Comparison of ENCODE assay signal across 25 cellular contexts in genomic region chr9:37639109-37639748, GRCh38. TPM values are rescaled to one million over a fixed set of nuclear protein-coding genes. Genes with fewer than 3 reads are reported as not detected.
DNase-seq lines count a peak whose midpoint lies in the region; ATAC-seq, FAIRE-seq and TF ChIP-seq lines count a peak whose summit lies in the region.
"Had no signal": no experiment of that assay in that cellular context is flagged by ENCODE, and none has a peak within 500 bp of the region (broad histone marks: within the 10 kb centered on the region; RNA-seq: fewer than 3 reads in every experiment).

No MANE protein-coding gene starts in this region.

- H3K4me3 Mint-ChIP-seq in WTC11 = no peak overlapping the region
- H3K4me3 Mint-ChIP-seq: nephron progenitor cell; stimulated activated naive CD8-positive, alpha-beta T cell treated with anti-CD3 and anti-CD28 coated beads, Interleukin-15, Interleukin-2, amounts not matched to agents 100 ng/mL and 50 ng/mL, for 24 hours; T-helper 1 cell treated with Interleukin-12 subunit alpha and Interleukin-12 subunit beta and Interleukin-4 antibody, amounts not matched to agents 30 μg/mL and 1 μg/mL, for 36 hours had no signal

- no peaks in the 10 kb centered on the region for H3K4me1 ChIP-seq in HepG2 (ENCODE audit: insufficient read depth, low read length)
- no peaks in the 10 kb centered on the region for H3K4me1 ChIP-seq in right lobe of liver
- H3K4me1 ChIP-seq in adipocyte (ENCODE audit: control insufficient read depth, insufficient read depth, low read length) = no peaks in the 10 kb centered on the region
- H3K4me1 ChIP-seq: BLaER1 treated with 17β-estradiol and CSF1 and Interleukin-3, amounts not matched to agents 10 nM and 100 nM; transverse colon had no signal

- H3K36me3 ChIP-seq in HepG2 (replicated peaks in 1 of 2; ENCODE audit: control insufficient read depth in 1 of 2, insufficient read depth in 2 of 2, low read length in 2 of 2) = no peaks in the 10 kb centered on the region
- no peaks in the 10 kb centered on the region for H3K36me3 ChIP-seq in right lobe of liver
- no peaks in the 10 kb centered on the region for H3K36me3 ChIP-seq in adipocyte (ENCODE audit: control insufficient read depth, insufficient read depth, low read length, severe bottlenecking)
- H3K36me3 ChIP-seq: BLaER1 treated with 17β-estradiol and CSF1 and Interleukin-3, amounts not matched to agents 10 nM and 100 nM; gastrocnemius medialis; transverse colon had no signal

- H2AFZ ChIP-seq in HepG2 (ENCODE audit: low read length) = no peak overlapping the region

- no peaks in the 10 kb centered on the region for H3K36me3 Mint-ChIP-seq in activated naive CD4-positive, alpha-beta T cell treated with anti-CD3 and anti-CD28 coated beads, Interleukin-2, amount 50 U/mL, for 72 hours
- no peaks in the 10 kb centered on the region for H3K36me3 Mint-ChIP-seq in WTC11

- H3K27ac ChIP-seq in HepG2 (ENCODE audit: extremely low read length, insufficient read depth, low read length) = no peak overlapping the region
- H3K27ac ChIP-seq in right lobe of liver = no peak overlapping the region
- H3K27ac ChIP-seq: BLaER1 treated with 17β-estradiol and CSF1 and Interleukin-3, amounts not matched to agents 10 nM and 100 nM; skin epidermis; transverse colon had no signal

- CTCF ChIA-PET in HepG2 (lab: Yijun Ruan, JAX; ENCODE audit: low intra/inter-chr PET ratio, low total read pairs) (no interaction called here), WTC11 (lab: Charles Lee) (interaction anchor here (1.4 kb wide), 1 partner anchor 29 kb away, joined by 3 read pairs; no protein-coding TSS in a partner anchor)

- ATAC-seq in HepG2 (no peak), right lobe of liver (no peak), WTC11 (no peak), GM18909 (IDR thresholded peaks at IDR 0.05; ENCODE audit: poor library complexity, unreplicated experiment) (no peak)
- ATAC-seq in activated naive CD4-positive, alpha-beta T cell treated with anti-CD3 and anti-CD28 coated beads, Interleukin-2, amount 50 U/mL, for 72 hours = no peak

- H3K27me3 Mint-ChIP-seq in WTC11 (ENCODE audit: low read depth) = no peaks in the 10 kb centered on the region; the same call in 1 of the 2 replicates

- WGBS in HepG2 (ENCODE audit: low lambda C conversion rate) = 24% methylated on average over 4 of the region's 4 CpGs
- WGBS in right lobe of liver (ENCODE audit: insufficient coverage, low coverage, low lambda C conversion rate, missing lambda C conversion rate) = 86% methylated on average over 3 of the region's 4 CpGs

- no peak overlapping the region for H3K4me2 ChIP-seq in HepG2 (ENCODE audit: low read depth, low read length)
- H3K4me2 ChIP-seq: BLaER1 treated with 17β-estradiol and CSF1 and Interleukin-3, amounts not matched to agents 10 nM and 100 nM had no signal

- H3K27ac Mint-ChIP-seq in activated naive CD4-positive, alpha-beta T cell treated with anti-CD3 and anti-CD28 coated beads, Interleukin-2, amount 50 U/mL, for 72 hours = no peak overlapping the region
- no peak overlapping the region for H3K27ac Mint-ChIP-seq in WTC11
- H3K27ac Mint-ChIP-seq: nephron progenitor cell; stimulated activated naive CD8-positive, alpha-beta T cell treated with anti-CD3 and anti-CD28 coated beads, Interleukin-15, Interleukin-2, amounts not matched to agents 100 ng/mL and 50 ng/mL, for 24 hours; T-helper 1 cell treated with Interleukin-12 subunit alpha and Interleukin-12 subunit beta and Interleukin-4 antibody, amounts not matched to agents 30 μg/mL and 1 μg/mL, for 36 hours had no signal

- peaks cover 5% of the 10 kb centered on the region for H3K4me1 Mint-ChIP-seq in WTC11

- TF ChIP-seq CTCF in HepG2 (CRISPR knock-in tag; IDR thresholded peaks at IDR 0.05) (no peak), right lobe of liver (IDR thresholded peaks at IDR 0.05) (no peak), fibroblast of the aortic adventitia (IDR thresholded peaks at IDR 0.05; ENCODE audit: insufficient read depth, low read length) (no peak), WTC11 (IDR thresholded peaks at IDR 0.05) (no peak)

- no peak for TF ChIP-seq RAD21 in HepG2 (CRISPR knock-in tag; IDR thresholded peaks at IDR 0.05)

- H3K79me2 ChIP-seq in HepG2 (ENCODE audit: insufficient read depth, low read length) = no peaks in the 10 kb centered on the region

- H3K9ac ChIP-seq in HepG2 (ENCODE audit: insufficient read depth, low read depth, low read length) = no peak overlapping the region
- H3K9ac ChIP-seq in adipocyte (ENCODE audit: low read length) = no peak overlapping the region
- H3K9ac ChIP-seq: BLaER1 treated with 17β-estradiol and CSF1 and Interleukin-3, amounts not matched to agents 10 nM and 100 nM had no signal

- no peak for TF ChIP-seq POLR2A in HepG2 (IDR thresholded peaks at IDR 0.05; ENCODE audit: insufficient read depth in 1 of 2, low read depth in 2 of 2, low read length in 2 of 2)
- TF ChIP-seq POLR2A in right lobe of liver (IDR thresholded peaks at IDR 0.05) = no peak

- in situ Hi-C loops in HepG2 (cut with HindIII; ENCODE audit: extremely low pct_ligation_motif_present, low pct_unique_long_range_greater_than_20kb) = no loop called here

- H3K27me3 ChIP-seq in HepG2 (ENCODE audit: control insufficient read depth in 1 of 2, insufficient read depth in 2 of 2, low read length in 2 of 2) (peaks cover 0 to 13% of the 10 kb centered on the region in 2 experiments; a peak in 2 of 5 replicates), right lobe of liver (no peaks in the 10 kb centered on the region), adipocyte (replicated peaks; ENCODE audit: control insufficient read depth, insufficient read depth, low read length) (no peaks in the 10 kb centered on the region)
- H3K27me3 ChIP-seq: BLaER1 treated with 17β-estradiol and CSF1 and Interleukin-3, amounts not matched to agents 10 nM and 100 nM; gastrocnemius medialis had no signal

- no peaks in the 10 kb centered on the region for H4K20me1 ChIP-seq in HepG2 (ENCODE audit: insufficient read depth, low read length)
- H4K20me1 ChIP-seq: BLaER1 treated with 17β-estradiol and CSF1 and Interleukin-3, amounts not matched to agents 10 nM and 100 nM had no signal

- DNase-seq in HepG2 (ENCODE audit: low spot score) (no peak), right lobe of liver (no peak), adipocyte (ENCODE audit: low read depth) (peak; percentile 45), fibroblast of the aortic adventitia (ENCODE audit: low read depth) (peak; percentile 37), LoVo (ENCODE audit: low spot score) (no peak), WTC11 (ENCODE audit: low spot score) (no peak)
- DNase-seq in activated naive CD4-positive, alpha-beta T cell treated with anti-CD3 and anti-CD28 coated beads, Interleukin-2, amount 50 U/mL, for 72 hours (ENCODE audit: low spot score in 2 of 2) = no peak
- DNase-seq: 8988T; activated CD4-positive, alpha-beta T cell treated with anti-CD3 and anti-CD28 coated beads, Interleukin-2, amount 50 U/mL, for 4 hours; activated naive CD4-positive, alpha-beta T cell treated with Interleukin-2 at 50 U/mL for 16 hours; aorta; gastrocnemius medialis; Kasumi-1; kidney glomerular epithelial cell; NCI-H1417 treated with DMSO at 0.1 percent for 48 hours; NCI-H526; nephron progenitor cell; stimulated activated CD4-positive, alpha-beta T cell treated with anti-CD3 and anti-CD28 coated beads, Interleukin-2, amount 100 ng/mL, for 48 hours; transverse colon had no signal

- no TSS peak for BruUV-seq in HepG2 (replicated peaks; lab: Mats Ljungman, UMichigan)

- POLR2A ChIA-PET in HepG2 (lab: Yijun Ruan, JAX) (no interaction called here), WTC11 (lab: Charles Lee) (no interaction called here)

- intact Hi-C loops in HepG2 (cut with micrococcal nuclease; ENCODE audit: unreplicated experiment) (no loop called here), right lobe of liver (cut with DNase I) (no loop called here)

- FAIRE-seq in HepG2 (lab: Jason Lieb, UNC) = no peak
- FAIRE-seq: GM12891 had no signal

- H3K9me3 Mint-ChIP-seq in activated naive CD4-positive, alpha-beta T cell treated with anti-CD3 and anti-CD28 coated beads, Interleukin-2, amount 50 U/mL, for 72 hours = no peaks in the 10 kb centered on the region
- no peaks in the 10 kb centered on the region for H3K9me3 Mint-ChIP-seq in WTC11
- H3K9me3 Mint-ChIP-seq: nephron progenitor cell; stimulated activated naive CD8-positive, alpha-beta T cell treated with anti-CD3 and anti-CD28 coated beads, Interleukin-15, Interleukin-2, amounts not matched to agents 100 ng/mL and 50 ng/mL, for 24 hours; T-helper 1 cell treated with Interleukin-12 subunit alpha and Interleukin-12 subunit beta and Interleukin-4 antibody, amounts not matched to agents 30 μg/mL and 1 μg/mL, for 36 hours had no signal

- H3K4me3 ChIP-seq in HepG2 (replicated peaks in 1 of 3; ENCODE audit: insufficient read depth in 1 of 3, low read depth in 2 of 3, low read length in 3 of 3) (no peak overlapping the region), right lobe of liver (no peak overlapping the region), adipocyte (ENCODE audit: low read length) (no peak overlapping the region), fibroblast of the aortic adventitia (ENCODE audit: low read depth, low read length) (no peak overlapping the region)
- H3K4me3 ChIP-seq: BLaER1 treated with 17β-estradiol and CSF1 and Interleukin-3, amounts not matched to agents 10 nM and 100 nM; gastrocnemius medialis; skin epidermis; transverse colon had no signal

- H3K9me3 ChIP-seq in HepG2 (ENCODE audit: low read length) = no peaks in the 10 kb centered on the region
- H3K9me3 ChIP-seq in right lobe of liver = no peaks in the 10 kb centered on the region
- peaks cover 10% of the 10 kb centered on the region for H3K9me3 ChIP-seq in adipocyte (ENCODE audit: control insufficient read depth, low read length)
- H3K9me3 ChIP-seq: BLaER1 treated with 17β-estradiol and CSF1 and Interleukin-3, amounts not matched to agents 10 nM and 100 nM; gastrocnemius medialis; transverse colon had no signal

- TF ChIP-seq EP300 in HepG2 (IDR thresholded peaks at IDR 0.05; ENCODE audit: low read depth in 2 of 2, low read length in 2 of 2) = no peak
- no peak for TF ChIP-seq EP300 in HepG2 (CRISPR knock-in tag; IDR thresholded peaks at IDR 0.05; ENCODE audit: borderline replicate concordance)

RNA-seq across cellular contexts. Expression of gene FRMPD1, which starts 11.5 kb away (rescaled TPM):
- not detected in 2 replicates for total RNA-seq in HepG2 (2016; rRNA removed; fragmentation: Illumina TruSeq; extraction: Trizol)
- not detected in 2 replicates for total RNA-seq in HepG2 (2016; cell fraction: cytosol; rRNA removed; fragmentation: Illumina TruSeq; extraction: Trizol; ENCODE audit: low read depth)
- total RNA-seq in HepG2 (2016; cell fraction: insoluble cytoplasmic fraction; rRNA removed; fragmentation: Illumina TruSeq; extraction: Trizol) = not detected in 2 replicates
- not detected in 2 replicates for total RNA-seq in HepG2 (2016; cell fraction: membrane; rRNA removed; fragmentation: Illumina TruSeq; extraction: Trizol)
- total RNA-seq in HepG2 (2016; cell fraction: nucleus; rRNA removed; fragmentation: Illumina TruSeq; extraction: Trizol) = not detected in 2 replicates
- polyA plus RNA-seq in HepG2 (2011; rRNA removed) = not detected in 2 replicates
- not detected in 2 replicates for polyA plus RNA-seq in HepG2 (2011; cell fraction: cytosol; rRNA removed)
- polyA plus RNA-seq in HepG2 (2011; cell fraction: nucleus; rRNA removed) = not detected in 2 replicates
- polyA plus RNA-seq in HepG2 (2012) = not detected in 2 replicates
- polyA plus RNA-seq in HepG2 (2016; cell fraction: cytosol; fragmentation: Illumina TruSeq; extraction: Trizol; ENCODE audit: low read depth) = not detected in 2 replicates
- polyA plus RNA-seq in HepG2 (2016; cell fraction: insoluble cytoplasmic fraction; fragmentation: Illumina TruSeq; extraction: Trizol; ENCODE audit: low read depth) = not detected in 2 replicates
- polyA plus RNA-seq in HepG2 (2016; cell fraction: membrane; fragmentation: Illumina TruSeq; extraction: Trizol; ENCODE audit: low read depth) = not detected in 2 replicates
- polyA plus RNA-seq in HepG2 (2016; cell fraction: nucleus; fragmentation: Illumina TruSeq; extraction: Trizol; ENCODE audit: insufficient read depth, low read depth) = not detected in 2 replicates
- 0.04 TPM in 1 of 2 replicates, not detected in the other for polyA minus RNA-seq in HepG2 (2011; rRNA and poly(A)+ RNA removed; ENCODE audit: low replicate concordance)
- polyA minus RNA-seq in HepG2 (2011; cell fraction: cytosol; rRNA and poly(A)+ RNA removed) = not detected in 2 replicates
- not detected in 2 replicates for polyA minus RNA-seq in HepG2 (2011; cell fraction: nucleus; rRNA and poly(A)+ RNA removed)
- under 1 TPM; 0.10 to 0.74 (median 0.51) TPM for total RNA-seq in right lobe of liver
- total RNA-seq in fibroblast of the aortic adventitia (ENCODE audit: low replicate concordance) = not detected in 2 replicates
- not detected for total RNA-seq in activated naive CD4-positive, alpha-beta T cell treated with anti-CD3 and anti-CD28 coated beads, Interleukin-2, amount 50 U/mL, for 72 hours
- total RNA-seq in WTC11 (2021) = 0.14 to 0.26 TPM (median 0.14 TPM) in 3 replicates
- polyA plus RNA-seq: aorta had no signal

RNA-seq across cellular contexts. Expression of gene TOMM5, which starts 46.8 kb away (rescaled TPM):
- total RNA-seq in HepG2 (2016; rRNA removed; fragmentation: Illumina TruSeq; extraction: Trizol) (315 and 450 TPM in 2 replicates), right lobe of liver (10 to 100 TPM; 30.9 to 58.9 (median 32.9) TPM), fibroblast of the aortic adventitia (ENCODE audit: low replicate concordance) (58.5 and 181 TPM in 2 replicates), WTC11 (2021) (112 to 126 TPM (median 124 TPM) in 3 replicates)
- total RNA-seq in HepG2 (2016; cell fraction: cytosol; rRNA removed; fragmentation: Illumina TruSeq; extraction: Trizol; ENCODE audit: low read depth) = 334 and 476 TPM in 2 replicates
- 329 and 454 TPM in 2 replicates for total RNA-seq in HepG2 (2016; cell fraction: insoluble cytoplasmic fraction; rRNA removed; fragmentation: Illumina TruSeq; extraction: Trizol)
- total RNA-seq in HepG2 (2016; cell fraction: membrane; rRNA removed; fragmentation: Illumina TruSeq; extraction: Trizol) = 488 and 569 TPM in 2 replicates
- 130 and 141 TPM in 2 replicates for total RNA-seq in HepG2 (2016; cell fraction: nucleus; rRNA removed; fragmentation: Illumina TruSeq; extraction: Trizol)
- polyA plus RNA-seq in HepG2 (2011; rRNA removed) = 118 and 147 TPM in 2 replicates
- 109 and 124 TPM in 2 replicates for polyA plus RNA-seq in HepG2 (2011; cell fraction: cytosol; rRNA removed)
- polyA plus RNA-seq in HepG2 (2011; cell fraction: nucleus; rRNA removed) = 34.8 and 41.8 TPM in 2 replicates
- polyA plus RNA-seq in HepG2 (2012) = 189 and 190 TPM in 2 replicates
- polyA plus RNA-seq in HepG2 (2016; cell fraction: cytosol; fragmentation: Illumina TruSeq; extraction: Trizol; ENCODE audit: low read depth) = 411 and 656 TPM in 2 replicates
- polyA plus RNA-seq in HepG2 (2016; cell fraction: insoluble cytoplasmic fraction; fragmentation: Illumina TruSeq; extraction: Trizol; ENCODE audit: low read depth) = 469 and 494 TPM in 2 replicates
- polyA plus RNA-seq in HepG2 (2016; cell fraction: membrane; fragmentation: Illumina TruSeq; extraction: Trizol; ENCODE audit: low read depth) = 498 and 625 TPM in 2 replicates
- polyA plus RNA-seq in HepG2 (2016; cell fraction: nucleus; fragmentation: Illumina TruSeq; extraction: Trizol; ENCODE audit: insufficient read depth, low read depth) = 217 and 226 TPM in 2 replicates
- polyA minus RNA-seq in HepG2 (2011; rRNA and poly(A)+ RNA removed; ENCODE audit: low replicate concordance) = 41.8 and 84.4 TPM in 2 replicates
- polyA minus RNA-seq in HepG2 (2011; cell fraction: cytosol; rRNA and poly(A)+ RNA removed) = 42.7 and 47.2 TPM in 2 replicates
- 49.7 and 51.6 TPM in 2 replicates for polyA minus RNA-seq in HepG2 (2011; cell fraction: nucleus; rRNA and poly(A)+ RNA removed)
- total RNA-seq in activated naive CD4-positive, alpha-beta T cell treated with anti-CD3 and anti-CD28 coated beads, Interleukin-2, amount 50 U/mL, for 72 hours = 100 to 1,000 TPM in 1 of 2 donors, 10 to 100 TPM in 1; 76.4 to 123 TPM

Comparison
In these comparisons a context has a peak if more than half of its experiments do, and no peak if none do; other contexts are left out.
1. DNase-seq: peak in adipocyte (single experiment) and fibroblast of the aortic adventitia (single experiment); none in HepG2 (single experiment), right lobe of liver (0 of 3), LoVo (single experiment), activated naive CD4-positive, alpha-beta T cell treated with anti-CD3 and anti-CD28 coated beads, Interleukin-2, amount 50 U/mL, for 72 hours (0 of 2) and WTC11 (single experiment).